In genomic region chr10:71069909-71070666, GRCh38 we compare ENCODE assay signal across 23 cellular contexts.
"Had no signal": no experiment of that assay in that cellular context is flagged by ENCODE, and none has a peak within 500 bp of the region (broad histone marks: within the 10 kb centered on the region; RNA-seq: fewer than 3 reads in every experiment).

No MANE protein-coding gene starts in this region.

- DNase-seq: activated CD4-positive, alpha-beta memory T cell treated with anti-CD3 and anti-CD28 coated beads, Interleukin-2, amount 10 ng/mL, durations not matched to agents 7 days and 5 days; activated CD4-positive, alpha-beta T cell treated with anti-CD3 and anti-CD28 coated beads for 1 hour; activated CD4-positive, alpha-beta T cell treated with anti-CD3 and anti-CD28 coated beads, Interleukin-2, amount 10 ng/mL, durations not matched to agents 7 days and 5 days; activated CD8-positive, alpha-beta memory T cell treated with anti-CD3 and anti-CD28 coated beads, Interleukin-2, amount 50 U/mL, for 48 hours; activated gamma-delta T cell; activated naive CD4-positive, alpha-beta T cell treated with anti-CD3 and anti-CD28 coated beads, Interleukin-2, amount 10 ng/mL, durations not matched to agents 7 days and 5 days; activated naive CD8-positive, alpha-beta T cell treated with anti-CD3 and anti-CD28 coated beads, Interleukin-2, amount 10 ng/mL, durations not matched to agents 7 days and 5 days; activated T-cell treated with anti-CD3 and anti-CD28 coated beads, Interleukin-2, amount 50 U/mL, for 24 hours; central memory CD4-positive, alpha-beta T cell; effector CD8-positive, alpha-beta T cell; hippocampal formation; lower lobe of right lung; naive B cell; occipital lobe; stimulated activated CD4-positive, alpha-beta T cell treated with anti-CD3 and anti-CD28 coated beads, Interleukin-4, amount 100 ng/mL, for 24 hours; T-helper 2 cell; upper lobe of right lung had no signal

- H3K4me3 ChIP-seq: breast epithelium, lower lobe of right lung, skin epidermis, upper lobe of right lung had no signal

- H3K9me3 ChIP-seq: breast epithelium, lower lobe of right lung, upper lobe of right lung had no signal

- H3K4me1 ChIP-seq: breast epithelium, lower lobe of right lung, upper lobe of right lung had no signal

- ATAC-seq: left cardiac atrium; sciatic nerve; stimulated activated effector memory CD8-positive, alpha-beta T cell treated with anti-CD3 and anti-CD28 coated beads, Interleukin-12 subunit alpha, Interleukin-12 subunit beta, amount 100 ng/mL, for 72 hours; upper lobe of right lung; WTC11 had no signal

- H3K27ac ChIP-seq: lower lobe of right lung, upper lobe of right lung had no signal

- H3K36me3 ChIP-seq: breast epithelium, lower lobe of right lung, upper lobe of right lung had no signal

- H3K27me3 ChIP-seq: breast epithelium, upper lobe of right lung had no signal
